ENCODE assay signal across 29 cellular contexts in genomic region chr9:118192807-118193206, GRCh38.
"Had no signal": no experiment of that assay in that cellular context is flagged by ENCODE, and none has a peak within 500 bp of the region (broad histone marks: within the 10 kb centered on the region; RNA-seq: fewer than 3 reads in every experiment).

No MANE protein-coding gene starts in this region.

- H3K9me3 Mint-ChIP-seq: endodermal cell had no signal

- H3K9me3 ChIP-seq: colonic mucosa had no signal

- H3K4me1 Mint-ChIP-seq: endodermal cell had no signal

- H3K4me3 ChIP-seq: colonic mucosa, coronary artery, dorsolateral prefrontal cortex, esophagus muscularis mucosa, esophagus squamous epithelium, gastrocnemius medialis, gastroesophageal sphincter, heart left ventricle, heart right ventricle had no signal

- H3K4me3 Mint-ChIP-seq: dendritic cell treated with granulocyte-macrophage colony-stimulating factor and Interleukin-4, amounts not matched to agents 40 ng/mL and 50 ng/mL, for 4 days; effector memory CD8-positive, alpha-beta T cell; endodermal cell had no signal

- ATAC-seq: effector memory CD8-positive, alpha-beta T cell; esophagus mucosa; foreskin keratinocyte; gastrocnemius medialis; gastroesophageal sphincter; heart left ventricle; heart right ventricle had no signal

- H3K27ac ChIP-seq: colonic mucosa, coronary artery, dorsolateral prefrontal cortex, epithelial cell of prostate, esophagus muscularis mucosa, esophagus squamous epithelium, foreskin keratinocyte, gastrocnemius medialis, gastroesophageal sphincter, heart left ventricle, heart right ventricle had no signal

- H3K36me3 ChIP-seq: colonic mucosa, esophagus muscularis mucosa, esophagus squamous epithelium, gastrocnemius medialis, gastroesophageal sphincter, heart left ventricle, heart right ventricle had no signal

- H3K4me1 ChIP-seq: colonic mucosa, esophagus muscularis mucosa, esophagus squamous epithelium, foreskin keratinocyte, gastrocnemius medialis, gastroesophageal sphincter, heart left ventricle, heart right ventricle had no signal

- FAIRE-seq: colon, endometrium, endothelial cell of umbilical vein, frontal cortex had no signal

- DNase-seq: colonic mucosa; cortex of kidney; dermis blood vessel endothelial cell; dorsolateral prefrontal cortex; effector CD4-positive, alpha-beta T cell; effector CD8-positive, alpha-beta T cell; effector memory CD4-positive, alpha-beta T cell; effector memory CD8-positive, alpha-beta T cell; endodermal cell; erythroblast; esophagus squamous epithelium; foreskin fibroblast; foreskin keratinocyte; foreskin melanocyte; gastrocnemius medialis; glutamatergic neuron; head of caudate nucleus; heart left ventricle; heart right ventricle had no signal

- H3K27me3 Mint-ChIP-seq: dendritic cell treated with granulocyte-macrophage colony-stimulating factor and Interleukin-4, amounts not matched to agents 40 ng/mL and 50 ng/mL, for 4 days had no signal

- H3K27ac Mint-ChIP-seq: dendritic cell treated with granulocyte-macrophage colony-stimulating factor and Interleukin-4, amounts not matched to agents 40 ng/mL and 50 ng/mL, for 4 days; effector memory CD8-positive, alpha-beta T cell; endodermal cell had no signal

- H3K27me3 ChIP-seq: colonic mucosa, esophagus muscularis mucosa, esophagus squamous epithelium, foreskin keratinocyte, gastrocnemius medialis, gastroesophageal sphincter, heart left ventricle, heart right ventricle had no signal
